Comparison of ENCODE assay signal across 1 cellular context in the genomic region with DNA sequence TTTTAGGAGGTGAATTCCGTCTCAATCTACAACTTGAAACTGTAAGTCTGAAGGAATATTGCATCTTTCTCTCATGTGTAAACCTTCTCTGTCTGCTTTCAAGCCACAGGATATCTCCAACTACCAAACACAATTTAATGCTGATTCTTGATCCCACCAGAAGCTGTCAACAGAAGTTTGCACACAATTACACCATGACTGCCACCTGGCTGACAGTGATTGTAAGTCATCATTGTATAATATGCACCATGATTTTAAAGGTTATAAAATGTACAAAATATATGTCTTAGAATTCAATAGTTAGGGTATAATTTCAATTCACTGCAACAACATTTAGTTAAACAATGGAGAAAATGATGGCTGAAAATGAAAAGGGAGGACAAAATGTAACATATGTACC.
TF ChIP-seq lines count a peak whose summit lies in the region.

No MANE protein-coding gene starts in this region.

TF ChIP-seq in endothelial cell of umbilical vein, 7 proteins besides CTCF, POLR2A, EP300 and RAD21:
- TF ChIP-seq POLR2AphosphoS5 (IDR thresholded peaks at IDR 0.05; ENCODE audit: insufficient read depth, low read depth, low read length): no peak
- TF ChIP-seq GATA2 (IDR thresholded peaks at IDR 0.05; ENCODE audit: insufficient read depth, insufficient read length, low read depth, low read length): no peak
- TF ChIP-seq JUN (IDR thresholded peaks at IDR 0.05; ENCODE audit: borderline replicate concordance, insufficient read depth, insufficient read length, low read depth): no peak
- no peak for TF ChIP-seq MYC (IDR thresholded peaks at IDR 0.05; ENCODE audit: low read depth, low read length)
- no peak for TF ChIP-seq FOS (IDR thresholded peaks at IDR 0.05; ENCODE audit: borderline replicate concordance, insufficient read depth, low read length)
- no peak for TF ChIP-seq EZH2 (IDR thresholded peaks at IDR 0.05; ENCODE audit: borderline replicate concordance, low read depth, low read length, severe bottlenecking)
- TF ChIP-seq, protein P1, sequence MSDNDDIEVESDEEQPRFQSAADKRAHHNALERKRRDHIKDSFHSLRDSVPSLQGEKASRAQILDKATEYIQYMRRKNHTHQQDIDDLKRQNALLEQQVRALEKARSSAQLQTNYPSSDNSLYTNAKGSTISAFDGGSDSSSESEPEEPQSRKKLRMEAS (IDR thresholded peaks at IDR 0.05; ENCODE audit: insufficient read depth, insufficient read length): no peak
